Comparison of ENCODE assay signal across 22 cellular contexts in genomic region chr19:34228762-34229161, GRCh38. TPM values are rescaled to one million over a fixed set of nuclear protein-coding genes. Genes with fewer than 3 reads are reported as not detected.
A peak's percentile ranks its signal among the peaks of the same experiment; 100 is the strongest.
DNase-seq lines count a peak whose midpoint lies in the region; ATAC-seq and TF ChIP-seq lines count a peak whose summit lies in the region.
"Had no signal": no experiment of that assay in that cellular context is flagged by ENCODE, and none has a peak within 500 bp of the region (broad histone marks: within the 10 kb centered on the region; RNA-seq: fewer than 3 reads in every experiment).

No MANE protein-coding gene starts in this region.

- WGBS in mesenchymal stem cell = 97% methylated on average over 3 of the region's 3 CpGs

- H3K36me3 Mint-ChIP-seq in CD8-positive, alpha-beta T cell = peaks cover 61% of the 10 kb centered on the region
- peaks cover 39% of the 10 kb centered on the region for H3K36me3 Mint-ChIP-seq in activated CD8-positive, alpha-beta T cell treated with anti-CD3 and anti-CD28 coated beads for 36 hours (ENCODE audit: low read depth)

- H2BK120ac ChIP-seq in mesenchymal stem cell (ENCODE audit: low read depth, low read length) = no peak overlapping the region

- H4K91ac ChIP-seq in mesenchymal stem cell (ENCODE audit: low read length) = no peak overlapping the region

- no peak overlapping the region for H4K8ac ChIP-seq in mesenchymal stem cell (ENCODE audit: low read length)

- peaks cover 9% of the 10 kb centered on the region for H3K4me1 ChIP-seq in CD8-positive, alpha-beta T cell (ENCODE audit: insufficient read depth, low read length)
- H3K4me1 ChIP-seq in ascending aorta = peaks cover 0 to 23% of the 10 kb centered on the region in 2 donors
- peaks cover 11% of the 10 kb centered on the region for H3K4me1 ChIP-seq in mesenchymal stem cell (ENCODE audit: control insufficient read depth, insufficient read depth, low read depth, low read length)
- H3K4me1 ChIP-seq in mucosa of descending colon (ENCODE audit: low read depth) = no peaks in the 10 kb centered on the region
- H3K4me1 ChIP-seq: BE2C had no signal

- no peaks in the 10 kb centered on the region for H3K9me3 ChIP-seq in CD8-positive, alpha-beta T cell (ENCODE audit: low read length)
- H3K9me3 ChIP-seq in ascending aorta (no peaks in the 10 kb centered on the region), mesenchymal stem cell (ENCODE audit: control insufficient read depth, low read length) (no peaks in the 10 kb centered on the region), mucosa of descending colon (no peaks in the 10 kb centered on the region)
- H3K9me3 ChIP-seq: BE2C had no signal

- no peak overlapping the region for H3K4me2 ChIP-seq in mesenchymal stem cell (ENCODE audit: low read length, poor library complexity, severe bottlenecking)

- no peak overlapping the region for H2BK5ac ChIP-seq in mesenchymal stem cell (ENCODE audit: low read depth, low read length, poor library complexity, severe bottlenecking)

- H3K4me3 Mint-ChIP-seq in CD8-positive, alpha-beta T cell = no peak overlapping the region
- H3K4me3 Mint-ChIP-seq in activated CD8-positive, alpha-beta T cell treated with anti-CD3 and anti-CD28 coated beads for 36 hours = no peak overlapping the region
- H3K4me3 Mint-ChIP-seq: IgD-negative memory B cell had no signal

- H3K27me3 ChIP-seq in CD8-positive, alpha-beta T cell (ENCODE audit: insufficient read depth, low read length) = no peaks in the 10 kb centered on the region
- H3K27me3 ChIP-seq in ascending aorta (no peaks in the 10 kb centered on the region), mesenchymal stem cell (ENCODE audit: control insufficient read depth in 1 of 2, insufficient read depth in 1 of 2, low read length in 2 of 2) (no peaks in the 10 kb centered on the region)
- H3K27me3 ChIP-seq: BE2C had no signal

- TF ChIP-seq CTCF in CD8-positive, alpha-beta T cell (IDR thresholded peaks at IDR 0.05) = no peak
- no peak for TF ChIP-seq CTCF in ascending aorta (IDR thresholded peaks at IDR 0.05)
- no peak for TF ChIP-seq CTCF in mucosa of descending colon (IDR thresholded peaks at IDR 0.05)
- TF ChIP-seq CTCF in activated CD8-positive, alpha-beta T cell treated with anti-CD3 and anti-CD28 coated beads for 36 hours (IDR thresholded peaks at IDR 0.05) = no peak

- intact Hi-C loops in CD8-positive, alpha-beta T cell (cut with DNase I, micrococcal nuclease) = no loop called here
- intact Hi-C loops in ascending aorta (cut with DNase I) (no loop called here), mucosa of descending colon (cut with DNase I, micrococcal nuclease) (no loop called here)
- intact Hi-C loops in activated CD8-positive, alpha-beta T cell treated with anti-CD3 and anti-CD28 coated beads for 36 hours (cut with micrococcal nuclease) = loop anchor here (10.0 kb wide), 1 partner anchor 116 kb away; no protein-coding TSS in a partner anchor

- no peak overlapping the region for H2AFZ ChIP-seq in mesenchymal stem cell (ENCODE audit: low read depth, low read length)

- H2BK15ac ChIP-seq in mesenchymal stem cell (ENCODE audit: low read depth, poor library complexity, severe bottlenecking) = no peak overlapping the region

- no peak overlapping the region for H3K18ac ChIP-seq in mesenchymal stem cell (ENCODE audit: low read depth in 1 of 2, low read length in 2 of 2)

- no peak overlapping the region for H2AK5ac ChIP-seq in mesenchymal stem cell (ENCODE audit: low read length, severe bottlenecking)

- CTCF ChIA-PET in CD8-positive, alpha-beta T cell (lab: Charles Lee) = interaction anchor here (1.5 to 1.7 kb wide), 2 partner anchors 20 to 109 kb away, joined by 3 to 4 read pairs; no protein-coding TSS in a partner anchor
- CTCF ChIA-PET in activated CD8-positive, alpha-beta T cell treated with anti-CD3 and anti-CD28 coated beads for 36 hours (lab: Charles Lee) = no interaction called here

- no peak overlapping the region for H3K4ac ChIP-seq in mesenchymal stem cell (ENCODE audit: low read depth in 1 of 2, low read length in 2 of 2)

- no peak overlapping the region for H3K23ac ChIP-seq in mesenchymal stem cell (ENCODE audit: low read length in 2 of 2)

- peak overlapping the region; percentile 59 for H3K9ac ChIP-seq in mesenchymal stem cell (ENCODE audit: low read length)

- no peak overlapping the region for H3K27ac ChIP-seq in CD8-positive, alpha-beta T cell (ENCODE audit: low read depth, low read length)
- H3K27ac ChIP-seq in ascending aorta = peak overlapping the region; percentile 59 to 64
- H3K27ac ChIP-seq in mesenchymal stem cell (ENCODE audit: low read length, poor library complexity, severe bottlenecking) = no peak overlapping the region
- H3K27ac ChIP-seq in substantia nigra (ENCODE audit: low read depth, low read length, poor library complexity, severe bottlenecking) = peak overlapping the region; percentile 62
- H3K27ac ChIP-seq: RWPE1, SK-N-MC had no signal

- H3K9me3 Mint-ChIP-seq in CD8-positive, alpha-beta T cell = no peaks in the 10 kb centered on the region
- no peaks in the 10 kb centered on the region for H3K9me3 Mint-ChIP-seq in activated CD8-positive, alpha-beta T cell treated with anti-CD3 and anti-CD28 coated beads for 36 hours
- H3K9me3 Mint-ChIP-seq: IgD-negative memory B cell had no signal

- H3K27ac Mint-ChIP-seq in CD8-positive, alpha-beta T cell = peak overlapping the region; percentile 20
- H3K27ac Mint-ChIP-seq in activated CD8-positive, alpha-beta T cell treated with anti-CD3 and anti-CD28 coated beads for 36 hours = no peak overlapping the region
- H3K27ac Mint-ChIP-seq: IgD-negative memory B cell had no signal

- POLR2A ChIA-PET in CD8-positive, alpha-beta T cell (lab: Charles Lee) = interaction anchor here (1.0 kb wide), 1 partner anchor 35 kb away, joined by 3 read pairs; no protein-coding TSS in a partner anchor
- POLR2A ChIA-PET in activated CD8-positive, alpha-beta T cell treated with anti-CD3 and anti-CD28 coated beads for 36 hours (lab: Charles Lee) = no interaction called here

- H3K4me1 Mint-ChIP-seq in CD8-positive, alpha-beta T cell (ENCODE audit: low read depth) = peaks cover 32% of the 10 kb centered on the region
- peaks cover 48% of the 10 kb centered on the region for H3K4me1 Mint-ChIP-seq in activated CD8-positive, alpha-beta T cell treated with anti-CD3 and anti-CD28 coated beads for 36 hours (ENCODE audit: low read depth)

- no peak overlapping the region for H2BK12ac ChIP-seq in mesenchymal stem cell (ENCODE audit: low read length in 2 of 2)

- peaks cover 32% of the 10 kb centered on the region for H3K36me3 ChIP-seq in CD8-positive, alpha-beta T cell (ENCODE audit: insufficient read depth, low read length)
- H3K36me3 ChIP-seq in ascending aorta (peaks cover 55 to 57% of the 10 kb centered on the region in 2 donors), mesenchymal stem cell (ENCODE audit: control insufficient read depth in 1 of 2, insufficient read depth in 2 of 2, low read depth in 1 of 2, low read length in 2 of 2) (peaks cover 15 to 72% of the 10 kb centered on the region in 2 experiments), mucosa of descending colon (ENCODE audit: low read depth) (no peaks in the 10 kb centered on the region)

- H3K79me1 ChIP-seq in mesenchymal stem cell (replicated peaks; ENCODE audit: low read length, poor library complexity, severe bottlenecking) = peaks cover 11% of the 10 kb centered on the region

- H3K4me3 ChIP-seq in CD8-positive, alpha-beta T cell (ENCODE audit: low read depth, low read length) = no peak overlapping the region
- H3K4me3 ChIP-seq in ascending aorta (no peak overlapping the region), mesenchymal stem cell (ENCODE audit: insufficient read depth in 1 of 2, low read depth in 1 of 2, low read length in 2 of 2) (no peak overlapping the region), mucosa of descending colon (no peak overlapping the region)
- H3K4me3 ChIP-seq: SK-N-MC had no signal

- H3K27me3 Mint-ChIP-seq in CD8-positive, alpha-beta T cell (ENCODE audit: low read depth) = no peaks in the 10 kb centered on the region
- H3K27me3 Mint-ChIP-seq in activated CD8-positive, alpha-beta T cell treated with anti-CD3 and anti-CD28 coated beads for 36 hours = no peaks in the 10 kb centered on the region
- H3K27me3 Mint-ChIP-seq: IgD-negative memory B cell had no signal

- no peak overlapping the region for H3K14ac ChIP-seq in mesenchymal stem cell (ENCODE audit: low read length in 2 of 2)

- no peak for DNase-seq in CD8-positive, alpha-beta T cell
- DNase-seq in ascending aorta (ENCODE audit: low spot score in 2 of 2) (no peak), mesenchymal stem cell (no peak), substantia nigra (lab: John Stamatoyannopoulos, UW) (no peak), GDM1 (lab: John Stamatoyannopoulos, UW) (no peak), mucosa of descending colon (no peak)
- no peak for DNase-seq in activated CD8-positive, alpha-beta T cell treated with anti-CD3 and anti-CD28 coated beads for 36 hours
- DNase-seq: BE2C; COR-L47; DMS79 treated with DMSO at 0.1 percent for 48 hours; NCI-H1105; NCI-H146; NCI-H2029 treated with DMSO at 0.1 percent for 48 hours; NCI-H226; NCI-H510A treated with DMSO at 0.1 percent for 48 hours; NCI-H774; NK-92 treated with Interleukin-12 subunit alpha and Interleukin-12 subunit beta, amount 100 ng/mL, for 24 hours; SHP77 treated with DMSO at 0.1 percent for 48 hours had no signal

- ATAC-seq in CD8-positive, alpha-beta T cell = no peak
- no peak for ATAC-seq in mucosa of descending colon
- ATAC-seq in activated CD8-positive, alpha-beta T cell treated with anti-CD3 and anti-CD28 coated beads for 36 hours = no peak
- ATAC-seq: HCT116 had no signal

RNA-seq across cellular contexts. Expression of gene GARRE1, which starts 25.6 kb away (rescaled TPM):
- 10 to 100 TPM; 27.5 to 31.0 TPM for total RNA-seq in CD8-positive, alpha-beta T cell
- total RNA-seq in ascending aorta (59.2 TPM), mucosa of descending colon (10 to 100 TPM; 18.7 to 27.6 (median 27.3) TPM)
- polyA plus RNA-seq in mesenchymal stem cell (2013, experiment 1 of 2) = 20.0 TPM
- 17.3 TPM for polyA plus RNA-seq in mesenchymal stem cell (2013, experiment 2 of 2)
- total RNA-seq in activated CD8-positive, alpha-beta T cell treated with anti-CD3 and anti-CD28 coated beads for 36 hours = 1 to 10 TPM; 7.2 to 8.1 TPM

RNA-seq across cellular contexts. Expression of gene LSM14A, which starts 56.5 kb away (rescaled TPM):
- 100 to 1,000 TPM; 233 to 246 TPM for total RNA-seq in CD8-positive, alpha-beta T cell
- total RNA-seq in ascending aorta (107 TPM), mucosa of descending colon (100 to 1,000 TPM in 1 of 3 donors, 10 to 100 TPM in 2; 72.5 to 111 (median 85.6) TPM)
- 74.6 TPM for polyA plus RNA-seq in mesenchymal stem cell (2013, experiment 1 of 2)
- polyA plus RNA-seq in mesenchymal stem cell (2013, experiment 2 of 2) = 75.4 TPM
- total RNA-seq in activated CD8-positive, alpha-beta T cell treated with anti-CD3 and anti-CD28 coated beads for 36 hours = 10 to 100 TPM; 98.6 to 99.3 TPM

Comparison
In these comparisons a context has a peak if more than half of its experiments do, and no peak if none do; other contexts are left out.
1. H3K27ac ChIP-seq: peak in ascending aorta (2 of 2) and substantia nigra (single experiment); none in CD8-positive, alpha-beta T cell (single experiment) and mesenchymal stem cell (single experiment).